ENCODE assay signal across 13 cellular contexts in the genomic region with DNA sequence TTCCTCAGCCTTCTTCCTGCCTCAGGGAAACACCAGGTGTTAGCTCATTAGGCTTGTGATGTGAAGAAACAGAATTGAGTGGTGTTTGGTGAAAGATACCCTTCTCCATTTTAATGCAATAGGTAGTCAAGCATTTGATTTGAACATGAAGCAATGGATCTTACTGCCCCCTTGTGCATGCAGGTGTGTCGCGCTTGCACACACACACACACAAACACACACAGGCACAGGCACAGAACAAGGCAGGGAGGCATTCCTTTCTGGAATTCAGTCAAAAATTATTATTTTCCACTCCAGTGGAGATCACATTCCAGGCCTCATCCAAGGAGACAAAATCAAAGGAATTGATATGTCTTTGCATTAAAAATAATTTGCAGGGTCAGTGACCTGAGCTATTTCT.
DNase-seq lines count a peak whose midpoint lies in the region; ATAC-seq and TF ChIP-seq lines count a peak whose summit lies in the region.
"Had no signal": no experiment of that assay in that cellular context is flagged by ENCODE, and none has a peak within 500 bp of the region (broad histone marks: within the 10 kb centered on the region; RNA-seq: fewer than 3 reads in every experiment).

No MANE protein-coding gene starts in this region.

- no peaks in the 10 kb centered on the region for H3K79me2 ChIP-seq in OCI-LY7 (ENCODE audit: insufficient read depth, low read depth, low read length)

- no peak for ATAC-seq in GM21515 (IDR thresholded peaks at IDR 0.05; ENCODE audit: unreplicated experiment)
- ATAC-seq in GM18520 (IDR thresholded peaks at IDR 0.05; ENCODE audit: unreplicated experiment): no peak
- ATAC-seq in HG02970 (IDR thresholded peaks at IDR 0.05; ENCODE audit: low FRiP score, unreplicated experiment): no peak
- ATAC-seq: mucosa of descending colon, pancreas had no signal

- TF ChIP-seq CTCF in 22Rv1 (IDR thresholded peaks at IDR 0.05) (peak; percentile 35), GM12865 (IDR thresholded peaks at IDR 0.05; ENCODE audit: insufficient read depth, low read depth, low read length, missing control alignments) (no peak), OCI-LY7 (conservative IDR thresholded peaks at IDR 0.05; ENCODE audit: low read length) (peak; percentile 42; the same call in 1 of the 2 replicates), fibroblast of pulmonary artery (IDR thresholded peaks at IDR 0.05; ENCODE audit: low read length, missing control alignments) (peak; percentile 10)

- no peaks in the 10 kb centered on the region; the same call in 1 of the 2 replicates for H4K20me1 ChIP-seq in OCI-LY7 (ENCODE audit: insufficient read depth, low read length)

- POLR2A ChIA-PET in OCI-LY7 (lab: Charles Lee): no interaction called here

- H3K4me2 ChIP-seq in OCI-LY7 (ENCODE audit: low read length): no peak overlapping the region

- intact Hi-C loops in OCI-LY7 (cut with micrococcal nuclease; ENCODE audit: unreplicated experiment): no loop called here

- BruUV-seq in OCI-LY7 (replicated peaks; lab: Mats Ljungman, UMichigan): no TSS peak

- no peaks in the 10 kb centered on the region for H3K9me3 ChIP-seq in OCI-LY7 (ENCODE audit: low read length)
- H3K9me3 ChIP-seq: mucosa of descending colon, pancreas had no signal

- no peak overlapping the region for H3K27ac ChIP-seq in 22Rv1
- H3K27ac ChIP-seq in OCI-LY7 (ENCODE audit: low read depth, low read length, poor library complexity, severe bottlenecking): no peak overlapping the region
- H3K27ac ChIP-seq: pancreas had no signal

- CTCF ChIA-PET in OCI-LY7 (lab: Charles Lee; ENCODE audit: unreplicated experiment): no interaction called here

- no peaks in the 10 kb centered on the region for H3K4me1 ChIP-seq in OCI-LY7 (ENCODE audit: insufficient read depth, low read length, poor library complexity, severe bottlenecking)

- H3K4me3 ChIP-seq in GM12865 (ENCODE audit: low read depth, low read length) (no peak overlapping the region), OCI-LY7 (ENCODE audit: low read depth, low read length, poor library complexity, severe bottlenecking) (no peak overlapping the region), fibroblast of pulmonary artery (replicated peaks; ENCODE audit: low read depth, low read length) (no peak overlapping the region)
- H3K4me3 ChIP-seq: mucosa of descending colon, pancreas had no signal

- DNase-seq in GM12865 (ENCODE audit: low read depth) (peak; percentile 10), OCI-LY7 (ENCODE audit: low spot score) (no peak), fibroblast of pulmonary artery (ENCODE audit: low read depth) (peak; percentile 18), NOMO-1 treated with DMSO at 0.1 percent for 48 hours (lab: John Stamatoyannopoulos, UW; ENCODE audit: unreplicated experiment) (no peak)
- DNase-seq: activated gamma-delta T cell, DMS 273 treated with DMSO at 0.1 percent for 48 hours, islet precursor cell, pancreas had no signal

- no peaks in the 10 kb centered on the region for H3K36me3 ChIP-seq in OCI-LY7 (ENCODE audit: insufficient read depth, low read length)
- H3K36me3 ChIP-seq: pancreas had no signal

- no peak overlapping the region for H2AFZ ChIP-seq in OCI-LY7 (ENCODE audit: low read length)

- H3K9me2 ChIP-seq in OCI-LY7 (ENCODE audit: insufficient read depth, low read length): no peaks in the 10 kb centered on the region

Comparison
In these comparisons a context has a peak if more than half of its experiments do, and no peak if none do; other contexts are left out.
1. DNase-seq: peak in GM12865 (single experiment) and fibroblast of pulmonary artery (single experiment); none in OCI-LY7 (single experiment) and NOMO-1 treated with DMSO at 0.1 percent for 48 hours (single experiment).